ENCODE assay signal across 19 cellular contexts in genomic region chr18:26756556-26756955, GRCh38.
A peak's percentile ranks its signal among the peaks of the same experiment; 100 is the strongest.
DNase-seq lines count a peak whose midpoint lies in the region; ATAC-seq and TF ChIP-seq lines count a peak whose summit lies in the region.
"Had no signal": no experiment of that assay in that cellular context is flagged by ENCODE, and none has a peak within 500 bp of the region (broad histone marks: within the 10 kb centered on the region; RNA-seq: fewer than 3 reads in every experiment).

No MANE protein-coding gene starts in this region.

- H3K79me2 ChIP-seq in PC-9 (ENCODE audit: low read depth) = no peaks in the 10 kb centered on the region

- peak overlapping the region; percentile 53 for H3K27ac ChIP-seq in 22Rv1
- H3K27ac ChIP-seq in body of pancreas = peak overlapping the region in 3 of 4 donors; percentile 61 to 79 (median 79)
- H3K27ac ChIP-seq in PC-9 = no peak overlapping the region

- BruUV-seq in Calu3 (replicated peaks; lab: Mats Ljungman, UMichigan) = no TSS peak
- BruUV-seq in PC-9 (replicated peaks; lab: Mats Ljungman, UMichigan) = no TSS peak

- TF ChIP-seq CTCF in 22Rv1 (IDR thresholded peaks at IDR 0.05) = no peak
- TF ChIP-seq CTCF in Calu3 (IDR thresholded peaks at IDR 0.05; ENCODE audit: unreplicated experiment) = no peak
- TF ChIP-seq CTCF in body of pancreas (IDR thresholded peaks at IDR 0.05) = no peak
- TF ChIP-seq CTCF in PC-9 (conservative IDR thresholded peaks at IDR 0.05) = no peak

- DNase-seq in Calu3 (no peak), body of pancreas (peak in 1 of 4 donors; percentile 18), left lobe of liver (ENCODE audit: low spot score) (peak; percentile 63), PC-9 (no peak)
- DNase-seq in stimulated activated CD8-positive, alpha-beta memory T cell treated with anti-CD3 and anti-CD28 coated beads, Interleukin-4, amount 100 ng/mL, for 48 hours = no peak
- no peak for DNase-seq in activated naive CD8-positive, alpha-beta T cell treated with anti-CD3 and anti-CD28 coated beads for 36 hours
- DNase-seq: BE2C; CD8-positive, alpha-beta memory T cell; DMS 273 treated with DMSO at 0.1 percent for 48 hours; EL; HFFc6; KG1; MG63; NCI-H1092 treated with DMSO at 0.1 percent for 48 hours; NCI-H187; NCI-H510A treated with DMSO at 0.1 percent for 48 hours; PC-3; Right ventricle myocardium superior had no signal

- peaks cover 61% of the 10 kb centered on the region for H3K4me1 Mint-ChIP-seq in Calu3 (ENCODE audit: low read depth, unreplicated experiment)
- no peaks in the 10 kb centered on the region for H3K4me1 Mint-ChIP-seq in activated naive CD8-positive, alpha-beta T cell treated with anti-CD3 and anti-CD28 coated beads for 36 hours
- H3K4me1 Mint-ChIP-seq: CD8-positive, alpha-beta memory T cell had no signal

- no peaks in the 10 kb centered on the region for H3F3A ChIP-seq in PC-9 (ENCODE audit: insufficient read depth, low read depth)

- intact Hi-C loops in Calu3 (cut with micrococcal nuclease; ENCODE audit: unreplicated experiment) (loop anchor here (5.0 kb wide), 1 partner anchor 99 kb away; no protein-coding TSS in a partner anchor), body of pancreas (cut with DNase I) (no loop called here), PC-9 (cut with micrococcal nuclease; ENCODE audit: unreplicated experiment) (no loop called here)

- H3K4me2 ChIP-seq in PC-9 = no peak overlapping the region

- H3K9me3 ChIP-seq in body of pancreas (no peaks in the 10 kb centered on the region), PC-9 (ENCODE audit: insufficient read depth, low read depth) (no peaks in the 10 kb centered on the region)
- H3K9me3 ChIP-seq: BE2C, MG63 had no signal

- H3K36me3 Mint-ChIP-seq in Calu3 (ENCODE audit: insufficient read depth, unreplicated experiment) = no peaks in the 10 kb centered on the region
- H3K36me3 Mint-ChIP-seq in activated naive CD8-positive, alpha-beta T cell treated with anti-CD3 and anti-CD28 coated beads for 36 hours = no peaks in the 10 kb centered on the region
- H3K36me3 Mint-ChIP-seq: CD8-positive, alpha-beta memory T cell had no signal

- no peaks in the 10 kb centered on the region for H3K27me3 ChIP-seq in body of pancreas
- H3K27me3 ChIP-seq in PC-9 (ENCODE audit: insufficient read depth, low read depth) = no peaks in the 10 kb centered on the region
- H3K27me3 ChIP-seq: BE2C, MG63 had no signal

- no peaks in the 10 kb centered on the region for H3K36me3 ChIP-seq in body of pancreas (replicated peaks in 1 of 2; ENCODE audit: insufficient read depth in 1 of 2, low read depth in 2 of 2)
- no peaks in the 10 kb centered on the region for H3K36me3 ChIP-seq in PC-9 (ENCODE audit: low read depth)
- H3K36me3 ChIP-seq: BE2C, MG63 had no signal

- H3K4me3 ChIP-seq in body of pancreas = no peak overlapping the region
- no peak overlapping the region for H3K4me3 ChIP-seq in PC-9
- H3K4me3 ChIP-seq: MG63 had no signal

- ATAC-seq in body of pancreas (no peak), left lobe of liver (peak; percentile 61)
- ATAC-seq: PC-3 had no signal

- POLR2A ChIA-PET in PC-9 (lab: Charles Lee; ENCODE audit: unreplicated experiment) = no interaction called here

- TF ChIP-seq POLR2A in body of pancreas (IDR thresholded peaks at IDR 0.05) = no peak

- CTCF ChIA-PET in Calu3 (lab: Charles Lee) (interaction anchor here (1.0 kb wide), 1 partner anchor 135 kb away, joined by 3 read pairs; no protein-coding TSS in a partner anchor), PC-9 (lab: Charles Lee) (no interaction called here)

- no peaks in the 10 kb centered on the region for H3K9me3 Mint-ChIP-seq in Calu3 (ENCODE audit: low read depth, unreplicated experiment)
- no peaks in the 10 kb centered on the region for H3K9me3 Mint-ChIP-seq in activated naive CD8-positive, alpha-beta T cell treated with anti-CD3 and anti-CD28 coated beads for 36 hours

- no peaks in the 10 kb centered on the region for H4K20me1 ChIP-seq in PC-9 (ENCODE audit: insufficient read depth)

- H3K27me3 Mint-ChIP-seq in Calu3 (ENCODE audit: unreplicated experiment) = no peaks in the 10 kb centered on the region
- no peaks in the 10 kb centered on the region for H3K27me3 Mint-ChIP-seq in activated naive CD8-positive, alpha-beta T cell treated with anti-CD3 and anti-CD28 coated beads for 36 hours
- H3K27me3 Mint-ChIP-seq: CD8-positive, alpha-beta memory T cell had no signal

- no peaks in the 10 kb centered on the region for H3K9me2 ChIP-seq in PC-9 (ENCODE audit: insufficient read depth)

- H3K27ac Mint-ChIP-seq in Calu3 (ENCODE audit: unreplicated experiment) = peak overlapping the region; percentile 65
- H3K27ac Mint-ChIP-seq in activated naive CD8-positive, alpha-beta T cell treated with anti-CD3 and anti-CD28 coated beads for 36 hours = no peak overlapping the region
- H3K27ac Mint-ChIP-seq: HFFc6 had no signal

- H3K4me3 Mint-ChIP-seq in Calu3 (ENCODE audit: low read depth, unreplicated experiment) = no peak overlapping the region
- H3K4me3 Mint-ChIP-seq in activated naive CD8-positive, alpha-beta T cell treated with anti-CD3 and anti-CD28 coated beads for 36 hours = no peak overlapping the region
- H3K4me3 Mint-ChIP-seq: CD8-positive, alpha-beta memory T cell; HFFc6 had no signal

- WGBS in body of pancreas, 2 donors = 80 to 83% methylated on average over 2 of the region's 2 CpGs

- no peak overlapping the region for H2AFZ ChIP-seq in PC-9

- H3K4me1 ChIP-seq in body of pancreas (peaks cover 54% of the 10 kb centered on the region), PC-9 (replicated peaks; ENCODE audit: insufficient read depth) (no peaks in the 10 kb centered on the region)
- H3K4me1 ChIP-seq: BE2C had no signal
